In genomic region chr22:46142548-46143490, GRCh38 we compare ENCODE assay signal across 17 cellular contexts.
"Had no signal": no experiment of that assay in that cellular context is flagged by ENCODE, and none has a peak within 500 bp of the region (broad histone marks: within the 10 kb centered on the region; RNA-seq: fewer than 3 reads in every experiment).

No MANE protein-coding gene starts in this region.

- H3K4me1 Mint-ChIP-seq: activated CD4-positive, alpha-beta T cell treated with anti-CD3 and anti-CD28 coated beads for 36 hours; activated naive CD8-positive, alpha-beta T cell treated with anti-CD3 and anti-CD28 coated beads, Interleukin-2, amount 10 ng/mL, durations not matched to agents 7 days and 5 days; T-cell; WTC11 had no signal

- H3K27ac ChIP-seq: cardiac muscle cell, esophagus squamous epithelium, neural progenitor cell, ovary, tibial artery had no signal

- DNase-seq: activated CD4-positive, alpha-beta T cell treated with anti-CD3 and anti-CD28 coated beads for 36 hours; activated CD4-positive, alpha-beta T cell treated with anti-CD3 and anti-CD28 coated beads, Interleukin-2, amount 50 U/mL, for 48 hours; activated gamma-delta T cell treated with Interleukin-2 at 50 U/mL for 16 hours; activated naive CD8-positive, alpha-beta T cell treated with anti-CD3 and anti-CD28 coated beads, Interleukin-2, amount 10 ng/mL, durations not matched to agents 7 days and 5 days; amygdala; effector CD8-positive, alpha-beta T cell; esophagus squamous epithelium; immature natural killer cell; naive B cell; stimulated activated naive CD4-positive, alpha-beta T cell; T-cell had no signal

- H3K4me3 Mint-ChIP-seq: activated CD4-positive, alpha-beta T cell treated with anti-CD3 and anti-CD28 coated beads for 36 hours; activated naive CD8-positive, alpha-beta T cell treated with anti-CD3 and anti-CD28 coated beads, Interleukin-2, amount 10 ng/mL, durations not matched to agents 7 days and 5 days; dendritic cell treated with granulocyte-macrophage colony-stimulating factor and Interleukin-4, amounts not matched to agents 40 ng/mL and 50 ng/mL, for 4 days; immature natural killer cell; naive B cell; neural progenitor cell; T-cell; WTC11 had no signal

- H3K4me1 ChIP-seq: neural progenitor cell had no signal

- H3K4me3 ChIP-seq: cardiac muscle cell, esophagus squamous epithelium, neural progenitor cell, ovary, tibial artery had no signal

- H3K36me3 ChIP-seq: cardiac muscle cell, esophagus squamous epithelium, neural progenitor cell, ovary, tibial artery had no signal

- ATAC-seq: activated CD4-positive, alpha-beta T cell treated with anti-CD3 and anti-CD28 coated beads for 36 hours; T-cell; WTC11 had no signal

- H3K9me3 Mint-ChIP-seq: activated naive CD8-positive, alpha-beta T cell treated with anti-CD3 and anti-CD28 coated beads, Interleukin-2, amount 10 ng/mL, durations not matched to agents 7 days and 5 days; dendritic cell treated with granulocyte-macrophage colony-stimulating factor and Interleukin-4, amounts not matched to agents 40 ng/mL and 50 ng/mL, for 4 days; immature natural killer cell; naive B cell; T-cell; WTC11 had no signal

- H3K27me3 Mint-ChIP-seq: activated CD4-positive, alpha-beta T cell treated with anti-CD3 and anti-CD28 coated beads for 36 hours; naive B cell; T-cell had no signal

- H3K27ac Mint-ChIP-seq: activated CD4-positive, alpha-beta T cell treated with anti-CD3 and anti-CD28 coated beads for 36 hours; activated naive CD8-positive, alpha-beta T cell treated with anti-CD3 and anti-CD28 coated beads, Interleukin-2, amount 10 ng/mL, durations not matched to agents 7 days and 5 days; dendritic cell treated with granulocyte-macrophage colony-stimulating factor and Interleukin-4, amounts not matched to agents 40 ng/mL and 50 ng/mL, for 4 days; neural progenitor cell; T-cell; WTC11 had no signal

- H3K9me3 ChIP-seq: esophagus squamous epithelium, ovary, tibial artery had no signal

- H3K27me3 ChIP-seq: cardiac muscle cell, esophagus squamous epithelium, ovary, tibial artery had no signal

- H3K36me3 Mint-ChIP-seq: activated naive CD8-positive, alpha-beta T cell treated with anti-CD3 and anti-CD28 coated beads, Interleukin-2, amount 10 ng/mL, durations not matched to agents 7 days and 5 days; immature natural killer cell; naive B cell; neural progenitor cell; T-cell; WTC11 had no signal
